In the genomic region with DNA sequence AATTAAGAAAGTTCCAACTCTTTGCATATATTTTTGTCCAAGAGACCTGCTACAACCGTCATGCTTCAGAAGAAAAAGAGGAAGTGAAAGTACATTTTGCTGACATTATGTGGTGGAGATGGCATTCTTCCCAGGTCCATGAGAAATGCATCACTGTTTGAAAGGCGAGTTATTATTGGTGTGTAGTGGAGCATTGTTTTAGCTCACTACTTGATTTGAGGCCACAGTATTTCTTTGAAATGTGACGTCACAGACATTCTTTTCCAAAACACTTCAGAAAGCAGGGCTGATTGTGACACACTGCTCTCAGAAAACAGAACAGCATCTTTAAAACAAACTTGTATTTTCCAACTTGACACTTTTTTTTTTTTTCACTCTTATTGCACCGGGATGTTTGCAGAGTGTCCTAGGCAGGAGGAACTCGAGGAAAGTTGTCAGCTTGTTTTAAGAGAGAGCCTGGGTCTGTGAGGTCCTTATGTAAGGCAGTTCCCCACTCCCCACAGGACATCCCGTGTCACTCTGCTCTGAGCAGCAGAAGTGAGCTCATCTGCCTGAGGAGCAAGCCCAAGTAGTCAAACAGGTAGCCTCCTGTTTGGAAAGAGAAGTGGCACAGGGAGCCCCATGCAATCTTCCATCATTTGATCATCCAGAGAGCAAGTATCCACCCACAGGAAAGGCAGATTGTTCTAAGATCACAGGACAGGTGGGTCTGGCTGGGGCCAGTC, we compare ENCODE assay signal across 8 cellular contexts. TPM values are rescaled to one million over a fixed set of nuclear protein-coding genes. Genes with fewer than 3 reads are reported as not detected.
DNase-seq lines count a peak whose midpoint lies in the region; ATAC-seq and TF ChIP-seq lines count a peak whose summit lies in the region.

No MANE protein-coding gene starts in this region.

- DNase-seq in GM04504 (ENCODE audit: low read depth) (peak; percentile 76), HT1080 (ENCODE audit: low read depth) (peak; percentile 86), cardiac muscle cell (ENCODE audit: low read depth in 1 of 2, low spot score in 1 of 2) (peak in 1 of 2 donors; percentile 97), NCI-H2227 treated with DMSO at 0.1 percent for 48 hours (lab: John Stamatoyannopoulos, UW) (no peak), NCI-H1436 (lab: John Stamatoyannopoulos, UW) (no peak)
- peak in 1 of 2 donors; percentile 4 for DNase-seq in activated naive CD4-positive, alpha-beta T cell treated with anti-CD3 and anti-CD28 coated beads, Interleukin-2, amount 50 U/mL, for 72 hours (ENCODE audit: low spot score in 2 of 2)

- H3K27me3 ChIP-seq in cardiac muscle cell (no peaks in the 10 kb centered on the region), rectal smooth muscle tissue (ENCODE audit: control insufficient read depth, insufficient read depth, low read length) (no peaks in the 10 kb centered on the region)

- peaks cover 0 to 4% of the 10 kb centered on the region in 2 donors for H3K9me3 Mint-ChIP-seq in activated naive CD4-positive, alpha-beta T cell treated with anti-CD3 and anti-CD28 coated beads, Interleukin-2, amount 50 U/mL, for 72 hours

- H3K4me1 ChIP-seq in cardiac muscle cell (ENCODE audit: low read depth) (peaks cover 18% of the 10 kb centered on the region), rectal smooth muscle tissue (ENCODE audit: control insufficient read depth, insufficient read depth, low read length) (peaks cover 4% of the 10 kb centered on the region)

- H3K4me3 ChIP-seq in cardiac muscle cell (peak overlapping the region; percentile 24), rectal smooth muscle tissue (ENCODE audit: low read length) (peak overlapping the region; percentile 66)

- H3K36me3 Mint-ChIP-seq in activated naive CD4-positive, alpha-beta T cell treated with anti-CD3 and anti-CD28 coated beads, Interleukin-2, amount 50 U/mL, for 72 hours, result no peaks in the 10 kb centered on the region

- H3K9ac ChIP-seq in rectal smooth muscle tissue (ENCODE audit: low read length), result no peak overlapping the region

- peak; percentile 96 for ATAC-seq in GM21529 (IDR thresholded peaks at IDR 0.05; ENCODE audit: unreplicated experiment)
- peak; percentile 80 to 84 for ATAC-seq in activated naive CD4-positive, alpha-beta T cell treated with anti-CD3 and anti-CD28 coated beads, Interleukin-2, amount 50 U/mL, for 72 hours

- H3K9me3 ChIP-seq in cardiac muscle cell (ENCODE audit: low read depth), result no peaks in the 10 kb centered on the region

- H3K27ac ChIP-seq in cardiac muscle cell (peak overlapping the region; percentile 67), rectal smooth muscle tissue (ENCODE audit: low read depth, low read length) (peak overlapping the region; percentile 58)

- H3K36me3 ChIP-seq in cardiac muscle cell (no peaks in the 10 kb centered on the region), rectal smooth muscle tissue (ENCODE audit: control insufficient read depth, insufficient read depth, low read length) (no peaks in the 10 kb centered on the region)

- H3K27ac Mint-ChIP-seq in activated naive CD4-positive, alpha-beta T cell treated with anti-CD3 and anti-CD28 coated beads, Interleukin-2, amount 50 U/mL, for 72 hours, result peak overlapping the region; percentile 47 to 88

- no peak for TF ChIP-seq CTCF in cardiac muscle cell (IDR thresholded peaks at IDR 0.05; ENCODE audit: low read depth, low read length)

RNA-seq across cellular contexts. Expression of gene SPTLC3, which starts 1.1 kb away (rescaled TPM):
- total RNA-seq in HT1080 (2014; rRNA removed; shearing (Covaris generic)), result 6.5 and 8.6 TPM in 2 replicates
- polyA plus RNA-seq in HT1080 (2015; cell fraction: cytosol; rRNA removed), result 1.8 and 2.8 TPM in 2 replicates
- 5.3 and 10.6 TPM in 2 replicates for polyA plus RNA-seq in HT1080 (2015; cell fraction: nucleus; rRNA removed)
- total RNA-seq in activated naive CD4-positive, alpha-beta T cell treated with anti-CD3 and anti-CD28 coated beads, Interleukin-2, amount 50 U/mL, for 72 hours, result 1 to 10 TPM in 1 of 2 donors, not detected in 1; 1.7 TPM
- total RNA-seq in cardiac muscle cell, result 2.2 and 2.6 TPM in 2 replicates
- 3.2 and 6.2 TPM in 2 replicates for polyA plus RNA-seq in cardiac muscle cell

Comparison
In these comparisons a context has a peak if more than half of its experiments do, and no peak if none do; other contexts are left out.
1. DNase-seq: peak in GM04504 (single experiment) and HT1080 (single experiment); none in NCI-H2227 treated with DMSO at 0.1 percent for 48 hours (single experiment) and NCI-H1436 (single experiment).